Comparison of ENCODE assay signal across 26 cellular contexts in the genomic region with DNA sequence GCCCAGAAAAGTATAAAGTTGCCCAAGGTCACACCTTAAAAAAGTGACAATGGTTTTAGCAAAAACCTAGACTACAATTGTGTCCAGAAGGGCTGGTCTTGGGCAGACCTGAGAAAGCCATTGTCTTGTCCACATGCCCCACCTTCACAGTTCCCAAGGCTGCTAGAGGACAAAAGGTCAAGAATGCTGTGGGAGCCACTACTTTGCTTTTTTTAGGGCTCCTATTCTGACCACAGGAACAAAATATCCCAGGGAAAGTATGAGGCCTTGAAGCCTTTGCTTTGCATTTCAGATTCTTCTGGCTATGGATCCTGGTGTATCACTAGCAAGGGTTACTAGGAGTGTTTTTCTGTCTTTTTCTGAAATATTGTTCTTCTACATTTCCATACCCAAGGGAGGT. TPM values are rescaled to one million over a fixed set of nuclear protein-coding genes. Genes with fewer than 3 reads are reported as not detected.
"Had no signal": no experiment of that assay in that cellular context is flagged by ENCODE, and none has a peak within 500 bp of the region (broad histone marks: within the 10 kb centered on the region; RNA-seq: fewer than 3 reads in every experiment).

No MANE protein-coding gene starts in this region.

- H3K36me3 Mint-ChIP-seq: immature natural killer cell; natural killer cell; stimulated activated effector memory CD8-positive, alpha-beta T cell treated with anti-CD3 and anti-CD28 coated beads, Interleukin-12 subunit alpha, Interleukin-12 subunit beta, amount 100 ng/mL, for 72 hours had no signal

- ATAC-seq: esophagus mucosa; left colon; left ventricle myocardium superior; lower lobe of right lung; sciatic nerve; stimulated activated effector memory CD8-positive, alpha-beta T cell treated with anti-CD3 and anti-CD28 coated beads, Interleukin-12 subunit alpha, Interleukin-12 subunit beta, amount 100 ng/mL, for 72 hours had no signal

- H3K27ac Mint-ChIP-seq: endodermal cell; progenitor cell of endocrine pancreas; stimulated activated effector memory CD8-positive, alpha-beta T cell treated with anti-CD3 and anti-CD28 coated beads, Interleukin-12 subunit alpha, Interleukin-12 subunit beta, amount 100 ng/mL, for 72 hours had no signal

- H3K27ac ChIP-seq: coronary artery, epithelial cell of prostate, lower lobe of right lung, parathyroid adenoma, stomach, thyroid gland had no signal

- H3K4me3 ChIP-seq: coronary artery, lower lobe of right lung, stomach, thyroid gland had no signal

- H3K9me3 Mint-ChIP-seq: endodermal cell; immature natural killer cell; natural killer cell; stimulated activated effector memory CD8-positive, alpha-beta T cell treated with anti-CD3 and anti-CD28 coated beads, Interleukin-12 subunit alpha, Interleukin-12 subunit beta, amount 100 ng/mL, for 72 hours had no signal

- H3K27me3 ChIP-seq: stomach, thyroid gland had no signal

- H3K4me1 Mint-ChIP-seq: endodermal cell had no signal

- H3K9me3 ChIP-seq: lower lobe of right lung, stomach, thyroid gland had no signal

- H3K36me3 ChIP-seq: lower lobe of right lung, stomach, thyroid gland had no signal

- H3K4me3 Mint-ChIP-seq: endodermal cell; immature natural killer cell; natural killer cell; stimulated activated effector memory CD8-positive, alpha-beta T cell treated with anti-CD3 and anti-CD28 coated beads, Interleukin-12 subunit alpha, Interleukin-12 subunit beta, amount 100 ng/mL, for 72 hours had no signal

- H3K4me1 ChIP-seq: parathyroid adenoma, thyroid gland had no signal

- DNase-seq: effector CD8-positive, alpha-beta T cell; endodermal cell; foreskin melanocyte; hypothalamus; immature natural killer cell; islet precursor cell; kidney glomerular epithelial cell; left colon; left ventricle myocardium superior; lower lobe of right lung; natural killer cell; stimulated activated CD4-positive, alpha-beta T cell treated with anti-CD3 and anti-CD28 coated beads, Interleukin-2, amount 100 ng/mL, for 24 hours; stimulated activated CD4-positive, alpha-beta T cell treated with anti-CD3 and anti-CD28 coated beads, Interleukin-4, amount 100 ng/mL, for 24 hours; stimulated activated naive CD4-positive, alpha-beta T cell treated with Interleukin-2 at 50 U/mL for 16 hours; stomach; thyroid gland; trophoblast cell had no signal

RNA-seq across cellular contexts. Expression of gene ADORA3, which starts 19.0 kb away (rescaled TPM):
- total RNA-seq: endodermal cell, fibroblast of lung, progenitor cell of endocrine pancreas had no signal

RNA-seq across cellular contexts. Expression of gene TMIGD3, which starts 19.0 kb away (rescaled TPM):
- total RNA-seq: dermis microvascular lymphatic vessel endothelial cell, endodermal cell, esophagus mucosa, fibroblast of lung, progenitor cell of endocrine pancreas had no signal
